14 cellular contexts compared by ENCODE assay signal in the genomic region with DNA sequence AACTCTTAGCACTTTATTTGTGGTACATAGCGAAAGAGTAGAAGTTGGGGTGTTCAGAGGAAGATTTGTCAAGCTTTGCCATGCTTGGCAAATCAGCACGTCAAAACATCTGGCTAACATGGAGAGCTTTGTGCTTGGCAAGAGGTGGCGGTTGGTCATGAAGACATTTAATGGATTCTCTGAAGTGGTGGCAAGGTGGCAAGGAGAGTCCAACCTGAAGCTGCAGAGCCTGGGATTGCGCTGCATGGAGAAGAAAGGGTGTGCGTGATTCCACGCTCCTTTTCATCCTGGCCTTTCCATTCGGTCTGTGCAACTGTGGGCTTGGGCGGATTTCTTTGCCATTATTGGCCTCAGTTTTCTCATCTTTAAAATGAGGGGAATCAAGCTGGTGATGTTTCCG. TPM values are rescaled to one million over a fixed set of nuclear protein-coding genes. Genes with fewer than 3 reads are reported as not detected.
A peak's percentile ranks its signal among the peaks of the same experiment; 100 is the strongest.
DNase-seq lines count a peak whose midpoint lies in the region; ATAC-seq, FAIRE-seq and TF ChIP-seq lines count a peak whose summit lies in the region.
"Had no signal": no experiment of that assay in that cellular context is flagged by ENCODE, and none has a peak within 500 bp of the region (broad histone marks: within the 10 kb centered on the region; RNA-seq: fewer than 3 reads in every experiment).

No MANE protein-coding gene starts in this region.

- no peak for TF ChIP-seq CTCF in MCF 10A (IDR thresholded peaks at IDR 0.05; ENCODE audit: unreplicated experiment)
- no peak for TF ChIP-seq CTCF in keratinocyte (optimal IDR thresholded peaks at IDR 0.05 in 1 of 3, IDR thresholded peaks at IDR 0.05 in 1 of 3, conservative IDR thresholded peaks at IDR 0.05 in 1 of 3; ENCODE audit: extremely low read depth in 1 of 3, insufficient read depth in 2 of 3, low read length in 3 of 3)
- TF ChIP-seq CTCF in suprapubic skin (IDR thresholded peaks at IDR 0.05): no peak

- H3K27ac Mint-ChIP-seq in MCF 10A (ENCODE audit: low read depth, unreplicated experiment): peak overlapping the region; percentile 77
- no peak overlapping the region for H3K27ac Mint-ChIP-seq in activated CD8-positive, alpha-beta memory T cell treated with anti-CD3 and anti-CD28 coated beads, Interleukin-2, amount 10 ng/mL, durations not matched to agents 7 days and 5 days
- H3K27ac Mint-ChIP-seq: activated B cell treated with CpG ODN at 0.5 μM for 24 hours had no signal

- 81% methylated on average over 9 of the region's 9 CpGs for WGBS in suprapubic skin

- peak; percentile 33 for DNase-seq in NCI-H82 (lab: John Stamatoyannopoulos, UW)
- no peak for DNase-seq in NCI-H82 treated with DMSO at 0.1 percent for 48 hours (lab: John Stamatoyannopoulos, UW; ENCODE audit: unreplicated experiment)
- DNase-seq in MCF 10A (ENCODE audit: unreplicated experiment): no peak
- DNase-seq in keratinocyte (ENCODE audit: low read depth, low spot score): no peak
- DNase-seq in suprapubic skin (ENCODE audit: low spot score in 2 of 2): peak in 1 of 2 donors; percentile 44
- no peak for DNase-seq in NCI-H1417 treated with DMSO at 0.1 percent for 48 hours (lab: John Stamatoyannopoulos, UW)
- no peak for DNase-seq in SW480 (ENCODE audit: low spot score)
- DNase-seq in activated CD8-positive, alpha-beta memory T cell treated with anti-CD3 and anti-CD28 coated beads, Interleukin-2, amount 10 ng/mL, durations not matched to agents 7 days and 5 days: no peak
- DNase-seq: activated B cell treated with CpG ODN at 0.5 μM for 24 hours, body of pancreas, mesendoderm, NCI-H1417, retina had no signal

- H3K27me3 ChIP-seq in keratinocyte (ENCODE audit: control insufficient read depth, extremely low read depth, insufficient read depth, low read length): no peaks in the 10 kb centered on the region
- no peaks in the 10 kb centered on the region for H3K27me3 ChIP-seq in suprapubic skin
- H3K27me3 ChIP-seq: body of pancreas had no signal

- intact Hi-C loops in MCF 10A (cut with micrococcal nuclease): loop anchor here (5.0 kb wide), 1 partner anchor 146 kb away; no protein-coding TSS in a partner anchor

- peaks cover 64% of the 10 kb centered on the region for H3K36me3 Mint-ChIP-seq in MCF 10A (ENCODE audit: insufficient read depth, unreplicated experiment)
- no peaks in the 10 kb centered on the region for H3K36me3 Mint-ChIP-seq in activated CD8-positive, alpha-beta memory T cell treated with anti-CD3 and anti-CD28 coated beads, Interleukin-2, amount 10 ng/mL, durations not matched to agents 7 days and 5 days

- peaks cover 12% of the 10 kb centered on the region for H3K9me1 ChIP-seq in keratinocyte (ENCODE audit: control insufficient read depth, extremely low read depth, insufficient read depth, low read length)

- dilution Hi-C loops in keratinocyte (cut with MboI; ENCODE audit: extremely low pct_ligation_motif_present, low sequenced_read_pairs): no loop called here

- CTCF ChIA-PET in MCF 10A (lab: Yijun Ruan, JAX): interaction anchor here (0.6 to 6.5 kb wide), 18 partner anchors 8 to 1625 kb away, joined by 3 to 92 read pairs (median 5); no protein-coding TSS in a partner anchor
- CTCF ChIA-PET in activated CD8-positive, alpha-beta memory T cell treated with anti-CD3 and anti-CD28 coated beads, Interleukin-2, amount 10 ng/mL, durations not matched to agents 7 days and 5 days (lab: Charles Lee): interaction anchor here (1.1 kb wide), 1 partner anchor 31 kb away, joined by 3 read pairs; no protein-coding TSS in a partner anchor

- H3K9me3 Mint-ChIP-seq in MCF 10A (ENCODE audit: unreplicated experiment): no peaks in the 10 kb centered on the region
- H3K9me3 Mint-ChIP-seq in activated CD8-positive, alpha-beta memory T cell treated with anti-CD3 and anti-CD28 coated beads, Interleukin-2, amount 10 ng/mL, durations not matched to agents 7 days and 5 days (ENCODE audit: low read depth): no peaks in the 10 kb centered on the region
- H3K9me3 Mint-ChIP-seq: activated B cell treated with CpG ODN at 0.5 μM for 24 hours had no signal

- POLR2A ChIA-PET in MCF 10A (lab: Yijun Ruan, JAX): interaction anchor here (0.7 to 15.4 kb wide), 25 partner anchors 8 to 1835 kb away, joined by 3 to 517 read pairs (median 7); a partner anchor contains a TSS

- H3K4me1 Mint-ChIP-seq in MCF 10A (ENCODE audit: insufficient read depth, unreplicated experiment): peaks cover 38% of the 10 kb centered on the region
- peaks cover 37% of the 10 kb centered on the region for H3K4me1 Mint-ChIP-seq in activated CD8-positive, alpha-beta memory T cell treated with anti-CD3 and anti-CD28 coated beads, Interleukin-2, amount 10 ng/mL, durations not matched to agents 7 days and 5 days

- peak overlapping the region; percentile 32 to 97 (median 94) for H3K4me3 ChIP-seq in keratinocyte (ENCODE audit: control insufficient read depth in 2 of 3, extremely low read depth in 1 of 3, insufficient read depth in 2 of 3, low read depth in 1 of 3, low read length in 3 of 3)
- peak overlapping the region; percentile 95 for H3K4me3 ChIP-seq in suprapubic skin
- H3K4me3 ChIP-seq: body of pancreas had no signal

- H3K9ac ChIP-seq in keratinocyte (ENCODE audit: control insufficient read depth, extremely low read depth, insufficient read depth, low read length): no peak overlapping the region

- peak overlapping the region; percentile 84 for H3K4me2 ChIP-seq in keratinocyte (ENCODE audit: control insufficient read depth, extremely low read depth, insufficient read depth, low read depth, low read length)

- TF ChIP-seq POLR2A in suprapubic skin (IDR thresholded peaks at IDR 0.05): no peak

- ATAC-seq in activated CD8-positive, alpha-beta memory T cell treated with anti-CD3 and anti-CD28 coated beads, Interleukin-2, amount 10 ng/mL, durations not matched to agents 7 days and 5 days: no peak
- ATAC-seq: body of pancreas had no signal

- H3K27me3 Mint-ChIP-seq in MCF 10A (ENCODE audit: insufficient read depth, unreplicated experiment): no peaks in the 10 kb centered on the region
- H3K27me3 Mint-ChIP-seq in activated CD8-positive, alpha-beta memory T cell treated with anti-CD3 and anti-CD28 coated beads, Interleukin-2, amount 10 ng/mL, durations not matched to agents 7 days and 5 days: peaks cover 7% of the 10 kb centered on the region

- peaks cover 76% of the 10 kb centered on the region for H3K79me2 ChIP-seq in keratinocyte (ENCODE audit: control insufficient read depth, insufficient read depth, low read length)

- TF ChIP-seq EP300 in suprapubic skin (IDR thresholded peaks at IDR 0.05): no peak

- no TSS peak for BruUV-seq in MCF 10A (replicated peaks; lab: Mats Ljungman, UMichigan)

- FAIRE-seq in keratinocyte (lab: Jason Lieb, UNC): no peak
- FAIRE-seq: A204.1 had no signal

- H3K4me3 Mint-ChIP-seq in MCF 10A (ENCODE audit: unreplicated experiment): peak overlapping the region; percentile 93
- no peak overlapping the region for H3K4me3 Mint-ChIP-seq in activated CD8-positive, alpha-beta memory T cell treated with anti-CD3 and anti-CD28 coated beads, Interleukin-2, amount 10 ng/mL, durations not matched to agents 7 days and 5 days
- H3K4me3 Mint-ChIP-seq: activated B cell treated with CpG ODN at 0.5 μM for 24 hours had no signal

- no peaks in the 10 kb centered on the region for H3K9me3 ChIP-seq in keratinocyte (ENCODE audit: control insufficient read depth, low read depth, low read length)
- H3K9me3 ChIP-seq in suprapubic skin: no peaks in the 10 kb centered on the region
- H3K9me3 ChIP-seq: body of pancreas had no signal

- H3K4me1 ChIP-seq in keratinocyte (ENCODE audit: control insufficient read depth, extremely low read depth, insufficient read depth, low read length) (peaks cover 46% of the 10 kb centered on the region), suprapubic skin (peaks cover 69% of the 10 kb centered on the region)

- H4K20me1 ChIP-seq in keratinocyte (ENCODE audit: control insufficient read depth, extremely low read depth, insufficient read depth, low read length): peaks cover 49% of the 10 kb centered on the region

- H3K27ac ChIP-seq in keratinocyte (ENCODE audit: control insufficient read depth, insufficient read depth, low read length) (no peak overlapping the region), suprapubic skin (no peak overlapping the region)
- H3K27ac ChIP-seq: body of pancreas had no signal

- H3K36me3 ChIP-seq in keratinocyte (ENCODE audit: control insufficient read depth in 2 of 2, extremely low read depth in 1 of 2, insufficient read depth in 2 of 2, low read length in 2 of 2) (peaks cover 22 to 34% of the 10 kb centered on the region in 2 experiments), suprapubic skin (no peaks in the 10 kb centered on the region)

- H2AFZ ChIP-seq in keratinocyte (ENCODE audit: control insufficient read depth, low read length): no peak overlapping the region

RNA-seq across cellular contexts. Expression of a gene that starts 3.1 kb away (rescaled TPM):
- total RNA-seq in MCF 10A (2022) (375 and 435 TPM in 2 replicates), suprapubic skin (100 to 1,000 TPM; 142 to 247 (median 198) TPM)
- polyA plus RNA-seq in keratinocyte: 78.3 to 135 TPM (median 100 TPM) in 3 replicates
- polyA plus RNA-seq in keratinocyte (2011; ENCODE audit: low read depth): 73.7 TPM
- 67.6 and 112 TPM in 2 replicates for polyA plus RNA-seq in keratinocyte (2011; cell fraction: cytosol; rRNA removed)
- polyA plus RNA-seq in keratinocyte (2011; cell fraction: nucleus; rRNA removed): 224 and 265 TPM in 2 replicates
- polyA plus RNA-seq in keratinocyte (2012; ENCODE audit: low replicate concordance): 159 and 171 TPM in 2 replicates
- polyA minus RNA-seq in keratinocyte: 137 to 269 TPM (median 175 TPM) in 3 replicates
- 166 TPM for polyA minus RNA-seq in keratinocyte (2011; cell fraction: cytosol; rRNA and poly(A)+ RNA removed)
- 137 and 167 TPM in 2 replicates for polyA minus RNA-seq in keratinocyte (2011; cell fraction: nucleus; rRNA and poly(A)+ RNA removed)
- 10 to 100 TPM; 28.4 to 36.8 TPM for total RNA-seq in activated CD8-positive, alpha-beta memory T cell treated with anti-CD3 and anti-CD28 coated beads, Interleukin-2, amount 10 ng/mL, durations not matched to agents 7 days and 5 days

RNA-seq across cellular contexts. Expression of a gene that starts 55.5 kb away (rescaled TPM):
- total RNA-seq in MCF 10A (2022) (98.0 and 99.5 TPM in 2 replicates), suprapubic skin (100 to 1,000 TPM in 1 of 4 donors, 10 to 100 TPM in 3; 33.8 to 103 (median 47.0) TPM)
- polyA plus RNA-seq in keratinocyte: 57.8 to 62.0 TPM (median 58.0 TPM) in 3 replicates
- polyA plus RNA-seq in keratinocyte (2011; ENCODE audit: low read depth): 21.1 TPM
- 34.1 and 47.9 TPM in 2 replicates for polyA plus RNA-seq in keratinocyte (2011; cell fraction: cytosol; rRNA removed)
- polyA plus RNA-seq in keratinocyte (2011; cell fraction: nucleus; rRNA removed): 110 and 122 TPM in 2 replicates
- 45.3 and 56.1 TPM in 2 replicates for polyA plus RNA-seq in keratinocyte (2012; ENCODE audit: low replicate concordance)
- polyA minus RNA-seq in keratinocyte: 55.2 to 77.9 TPM (median 63.6 TPM) in 3 replicates
- polyA minus RNA-seq in keratinocyte (2011; cell fraction: cytosol; rRNA and poly(A)+ RNA removed): 44.1 TPM
- polyA minus RNA-seq in keratinocyte (2011; cell fraction: nucleus; rRNA and poly(A)+ RNA removed): 48.5 and 57.2 TPM in 2 replicates
- 10 to 100 TPM; 37.6 to 42.0 TPM for total RNA-seq in activated CD8-positive, alpha-beta memory T cell treated with anti-CD3 and anti-CD28 coated beads, Interleukin-2, amount 10 ng/mL, durations not matched to agents 7 days and 5 days
